1 cellular context compared by ENCODE assay signal in genomic region chr14:57962293-57962996, GRCh38.
A peak's percentile ranks its signal among the peaks of the same experiment; 100 is the strongest.
TF ChIP-seq lines count a peak whose summit lies in the region.

No MANE protein-coding gene starts in this region.

TF ChIP-seq in H1, 55 proteins besides CTCF, POLR2A, EP300 and RAD21 (continued from another document):
- TF ChIP-seq GTF2F1 (IDR thresholded peaks at IDR 0.05; ENCODE audit: borderline replicate concordance, low read depth, low read length) = 0 out of 2 replicates have a peak, but pooled peaks have one; percentile 15
- TF ChIP-seq SP4 (IDR thresholded peaks at IDR 0.05; ENCODE audit: low read length) = no peak
- TF ChIP-seq TBP (IDR thresholded peaks at IDR 0.05; ENCODE audit: low read depth, low read length) = peak; percentile 76
- TF ChIP-seq SP2 (IDR thresholded peaks at IDR 0.05; ENCODE audit: low read length) = no peak
- no peak for TF ChIP-seq CTBP2 (IDR thresholded peaks at IDR 0.05; ENCODE audit: borderline replicate concordance, insufficient read depth, insufficient read length, low read length)
